9 cellular contexts compared by ENCODE assay signal in the genomic region with DNA sequence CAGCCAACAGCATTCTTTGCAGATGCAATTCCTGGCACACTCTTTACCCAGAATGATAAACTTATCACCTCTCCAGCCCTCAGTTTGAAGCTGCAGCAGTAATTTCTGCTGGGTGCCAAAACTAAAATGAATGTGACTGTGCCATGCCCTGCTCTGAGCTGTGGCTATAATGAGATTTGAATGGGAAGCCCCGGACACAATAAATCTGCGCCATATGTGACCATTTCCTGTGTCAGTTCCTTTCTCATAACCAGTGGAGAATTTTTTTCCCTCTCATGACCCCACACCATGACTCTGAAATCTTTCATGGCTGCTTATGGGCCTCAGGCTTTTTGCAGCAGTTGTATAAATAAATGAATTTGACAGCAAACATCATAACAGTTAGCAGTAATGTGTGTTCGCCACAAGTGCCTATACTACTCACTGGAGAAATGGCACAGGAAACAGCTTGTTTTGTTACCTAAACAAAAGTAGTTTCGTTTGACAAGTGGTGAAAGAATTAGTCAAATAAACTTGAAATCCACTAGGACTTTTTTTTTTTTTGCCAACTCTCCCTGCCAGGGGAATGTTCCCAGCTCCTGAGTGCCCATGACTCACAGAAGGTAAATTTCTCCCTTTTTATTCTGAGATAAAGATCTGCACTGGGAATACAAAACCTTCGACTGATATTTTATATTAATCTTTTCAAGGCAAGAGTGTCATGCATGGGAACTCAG.
DNase-seq lines count a peak whose midpoint lies in the region; ATAC-seq and TF ChIP-seq lines count a peak whose summit lies in the region.
"Had no signal": no experiment of that assay in that cellular context is flagged by ENCODE, and none has a peak within 500 bp of the region (broad histone marks: within the 10 kb centered on the region; RNA-seq: fewer than 3 reads in every experiment).

No MANE protein-coding gene starts in this region.

- no peaks in the 10 kb centered on the region for H3K27me3 ChIP-seq in right atrium auricular region

- H3K4me1 ChIP-seq in right atrium auricular region = no peaks in the 10 kb centered on the region

- ATAC-seq in GM18519 (IDR thresholded peaks at IDR 0.05; ENCODE audit: low FRiP score, unreplicated experiment) (peak; percentile 80), GM21737 (IDR thresholded peaks at IDR 0.05; ENCODE audit: unreplicated experiment) (peak; percentile 71), HG03571 (IDR thresholded peaks at IDR 0.05; ENCODE audit: unreplicated experiment) (peak; percentile 60), HG03025 (IDR thresholded peaks at IDR 0.05; ENCODE audit: low FRiP score, unreplicated experiment) (no peak)
- ATAC-seq: activated CD8-positive, alpha-beta T cell treated with anti-CD3 and anti-CD28 coated beads for 36 hours had no signal

- H3K9me3 ChIP-seq in right atrium auricular region = no peaks in the 10 kb centered on the region

- no peak overlapping the region for H3K4me3 ChIP-seq in right atrium auricular region

- DNase-seq in right atrium auricular region (ENCODE audit: low spot score) (no peak), DMS114 treated with DMSO at 0.1 percent for 48 hours (lab: John Stamatoyannopoulos, UW; ENCODE audit: unreplicated experiment) (no peak), iPS-NIHi7 (ENCODE audit: extremely low spot score) (no peak), NCI-H1092 (lab: John Stamatoyannopoulos, UW) (no peak)
- DNase-seq: activated CD8-positive, alpha-beta T cell treated with anti-CD3 and anti-CD28 coated beads for 36 hours had no signal

- no peaks in the 10 kb centered on the region for H3K36me3 ChIP-seq in right atrium auricular region

- peak overlapping the region; percentile 23 to 45 for H3K27ac ChIP-seq in right atrium auricular region

- no peak for TF ChIP-seq CTCF in right atrium auricular region (IDR thresholded peaks at IDR 0.05)
